Comparison of ENCODE assay signal across 1 cellular context in the genomic region with DNA sequence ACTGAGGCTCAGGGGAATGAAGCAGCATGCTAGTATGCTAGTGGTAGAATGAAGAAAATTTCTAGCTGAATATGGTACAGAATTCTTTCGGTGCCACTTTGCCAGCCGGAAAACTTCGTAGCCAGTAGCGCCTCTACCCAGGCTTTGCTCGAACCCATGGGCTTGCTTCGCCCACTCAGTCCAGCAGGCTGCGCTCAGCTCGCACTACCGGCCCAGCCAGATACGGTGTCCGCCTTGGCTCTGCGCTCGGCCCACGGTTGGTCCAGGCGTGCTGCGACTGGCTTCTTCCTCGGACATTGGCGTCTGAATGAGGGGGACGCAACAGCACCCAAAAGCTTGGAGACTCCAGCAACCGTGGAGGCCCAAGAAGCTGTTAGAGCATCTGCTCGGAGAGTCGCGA.
TF ChIP-seq lines count a peak whose summit lies in the region.

No MANE protein-coding gene starts in this region.

TF ChIP-seq in WTC11, 78 proteins besides CTCF, POLR2A, EP300 and RAD21 (continued from another document):
- TF ChIP-seq, protein P1, sequence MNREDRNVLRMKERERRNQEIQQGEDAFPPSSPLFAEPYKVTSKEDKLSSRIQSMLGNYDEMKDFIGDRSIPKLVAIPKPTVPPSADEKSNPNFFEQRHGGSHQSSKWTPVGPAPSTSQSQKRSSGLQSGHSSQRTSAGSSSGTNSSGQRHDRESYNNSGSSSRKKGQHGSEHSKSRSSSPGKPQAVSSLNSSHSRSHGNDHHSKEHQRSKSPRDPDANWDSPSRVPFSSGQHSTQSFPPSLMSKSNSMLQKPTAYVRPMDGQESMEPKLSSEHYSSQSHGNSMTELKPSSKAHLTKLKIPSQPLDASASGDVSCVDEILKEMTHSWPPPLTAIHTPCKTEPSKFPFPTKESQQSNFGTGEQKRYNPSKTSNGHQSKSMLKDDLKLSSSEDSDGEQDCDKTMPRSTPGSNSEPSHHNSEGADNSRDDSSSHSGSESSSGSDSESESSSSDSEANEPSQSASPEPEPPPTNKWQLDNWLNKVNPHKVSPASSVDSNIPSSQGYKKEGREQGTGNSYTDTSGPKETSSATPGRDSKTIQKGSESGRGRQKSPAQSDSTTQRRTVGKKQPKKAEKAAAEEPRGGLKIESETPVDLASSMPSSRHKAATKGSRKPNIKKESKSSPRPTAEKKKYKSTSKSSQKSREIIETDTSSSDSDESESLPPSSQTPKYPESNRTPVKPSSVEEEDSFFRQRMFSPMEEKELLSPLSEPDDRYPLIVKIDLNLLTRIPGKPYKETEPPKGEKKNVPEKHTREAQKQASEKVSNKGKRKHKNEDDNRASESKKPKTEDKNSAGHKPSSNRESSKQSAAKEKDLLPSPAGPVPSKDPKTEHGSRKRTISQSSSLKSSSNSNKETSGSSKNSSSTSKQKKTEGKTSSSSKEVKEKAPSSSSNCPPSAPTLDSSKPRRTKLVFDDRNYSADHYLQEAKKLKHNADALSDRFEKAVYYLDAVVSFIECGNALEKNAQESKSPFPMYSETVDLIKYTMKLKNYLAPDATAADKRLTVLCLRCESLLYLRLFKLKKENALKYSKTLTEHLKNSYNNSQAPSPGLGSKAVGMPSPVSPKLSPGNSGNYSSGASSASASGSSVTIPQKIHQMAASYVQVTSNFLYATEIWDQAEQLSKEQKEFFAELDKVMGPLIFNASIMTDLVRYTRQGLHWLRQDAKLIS (CRISPR knock-in tag; IDR thresholded peaks at IDR 0.05; ENCODE audit: borderline replicate concordance), result no peak
- TF ChIP-seq EMX1 (CRISPR knock-in tag; IDR thresholded peaks at IDR 0.05) (no peak), FOXP1 (CRISPR knock-in tag; IDR thresholded peaks at IDR 0.05; ENCODE audit: borderline replicate concordance) (0 out of 2 replicates have a peak, but pooled peaks have one; percentile 26), SMAD4 (CRISPR knock-in tag; IDR thresholded peaks at IDR 0.05) (no peak), PRRX2 (CRISPR knock-in tag; IDR thresholded peaks at IDR 0.05) (no peak), KAT7 (CRISPR knock-in tag; IDR thresholded peaks at IDR 0.05; ENCODE audit: borderline replicate concordance) (no peak), ZNF671 (CRISPR knock-in tag; IDR thresholded peaks at IDR 0.05) (no peak), GTF2I (CRISPR knock-in tag; conservative IDR thresholded peaks at IDR 0.05) (no peak)
